1 cellular context compared by ENCODE assay signal in genomic region chr1:26078286-26079177, GRCh38.
TF ChIP-seq lines count a peak whose summit lies in the region.

No MANE protein-coding gene starts in this region.

TF ChIP-seq in K562, 482 proteins besides CTCF, POLR2A, EP300 and RAD21 (continued from another document):
- peak; percentile 84 for TF ChIP-seq PRDM10 (IDR thresholded peaks at IDR 0.05; ENCODE audit: partially characterized antibody)
- 0 out of 2 replicates have a peak, but pooled peaks have one; percentile 23 for TF ChIP-seq EGR1 (conservative IDR thresholded peaks at IDR 0.05)
- 0 out of 2 replicates have a peak, but pooled peaks have one; percentile 30 for TF ChIP-seq ZEB2 (IDR thresholded peaks at IDR 0.05)
- no peak for TF ChIP-seq ETS1 (conservative IDR thresholded peaks at IDR 0.05; ENCODE audit: control insufficient read depth, low read depth, low read length)
- peak; percentile 47; the same call in 1 of the 2 replicates for TF ChIP-seq NCOA1 (IDR thresholded peaks at IDR 0.05; ENCODE audit: low read depth)
- no peak; the same call in 1 of the 2 replicates for TF ChIP-seq SMAD4 (CRISPR knock-in tag; conservative IDR thresholded peaks at IDR 0.05)
- no peak for TF ChIP-seq ZNF592 (IDR thresholded peaks at IDR 0.05)
- peak; percentile 30; the same call in 1 of the 2 replicates for TF ChIP-seq ZNF584 (CRISPR knock-in tag; IDR thresholded peaks at IDR 0.05; ENCODE audit: low read depth)
- TF ChIP-seq ETV6 (IDR thresholded peaks at IDR 0.05; ENCODE audit: borderline replicate concordance in 1 of 2, low read depth in 2 of 2, low read length in 1 of 2): 0 out of 4 replicates have a peak, but pooled peaks of 1 of the 2 experiments have one; percentile 27
- no peak for TF ChIP-seq ETV6 (CRISPR knock-in tag; IDR thresholded peaks at IDR 0.05; ENCODE audit: borderline replicate concordance)
- no peak for TF ChIP-seq HLTF (IDR thresholded peaks at IDR 0.05)
- peak; percentile 53 for TF ChIP-seq CXXC5 (CRISPR knock-in tag; IDR thresholded peaks at IDR 0.05)
